ENCODE assay signal across 8 cellular contexts in the genomic region with DNA sequence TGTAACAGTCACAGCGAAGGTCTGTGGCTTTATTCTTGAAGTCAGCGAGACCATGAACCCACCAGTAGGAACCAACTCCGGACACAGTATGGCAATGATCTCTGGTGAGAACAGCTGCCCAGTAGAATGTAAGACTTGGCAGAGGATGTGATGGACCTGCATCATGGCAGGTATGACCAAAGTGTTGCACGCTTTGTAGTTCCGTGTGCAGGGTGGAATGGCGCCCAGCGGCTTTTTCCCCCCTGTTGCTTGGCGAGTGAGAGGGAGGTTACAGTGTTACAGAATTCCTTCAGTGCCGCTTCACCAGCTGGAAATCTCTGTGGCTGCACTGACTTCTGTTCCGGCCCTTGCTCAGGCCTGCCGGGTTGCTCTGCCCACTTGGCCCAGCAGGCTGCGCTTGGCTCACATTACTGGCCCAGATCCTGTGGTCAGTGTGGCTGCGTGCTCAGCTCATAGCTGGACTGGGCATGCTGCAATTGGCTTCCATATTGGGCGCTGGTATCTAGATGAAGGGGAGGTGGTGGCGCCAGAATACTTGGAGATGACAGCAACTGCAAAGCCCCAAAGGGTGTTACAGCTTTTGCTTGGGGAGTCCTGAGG.
DNase-seq lines count a peak whose midpoint lies in the region; ATAC-seq and TF ChIP-seq lines count a peak whose summit lies in the region.
"Not testable (repeated sequence)": the region's sequence is repeated elsewhere in the genome, so short reads cannot be mapped to it uniquely, and the experiment has no call there.

No MANE protein-coding gene starts in this region.

- not testable (repeated sequence) for H3K79me2 ChIP-seq in GM23338 (replicated peaks; ENCODE audit: insufficient read depth); trophoblast cell (ENCODE audit: control insufficient read depth, insufficient read depth, low read length, poor library complexity)

- not testable (repeated sequence) for H3F3A ChIP-seq in GM23338 (replicated peaks; ENCODE audit: low read depth)

- H3K18ac ChIP-seq in trophoblast cell (ENCODE audit: low read length): not testable (repeated sequence)

- H4K12ac ChIP-seq in trophoblast cell (ENCODE audit: low read depth, low read length): not testable (repeated sequence)

- H4K20me1 ChIP-seq in GM23338 (replicated peaks; ENCODE audit: insufficient read depth): not testable (repeated sequence)

- intact Hi-C loops in lower lobe of right lung (cut with DNase I); vagina (cut with DNase I): not testable (repeated sequence)

- H3K4me2 ChIP-seq in GM23338; trophoblast cell (ENCODE audit: low read length): not testable (repeated sequence)

- not testable (repeated sequence) for H3K14ac ChIP-seq in trophoblast cell (ENCODE audit: low read length)

- not testable (repeated sequence) for H4K8ac ChIP-seq in trophoblast cell (ENCODE audit: low read depth, low read length)

- H2BK12ac ChIP-seq in trophoblast cell (ENCODE audit: low read length): not testable (repeated sequence)

- not testable (repeated sequence) for H3K9me3 ChIP-seq in MG63; endodermal cell (ENCODE audit: control insufficient read depth, low read length); lower lobe of right lung; trophoblast cell (ENCODE audit: insufficient read depth, low read depth, low read length); vagina

- not testable (repeated sequence) for H3K9ac ChIP-seq in endodermal cell (ENCODE audit: extremely low read depth, low read length, poor library complexity, severe bottlenecking); trophoblast cell (ENCODE audit: low read length)

- not testable (repeated sequence) for H3K36me3 Mint-ChIP-seq in GM23338 (ENCODE audit: low read depth); endodermal cell (ENCODE audit: low read depth)

- H3K27ac Mint-ChIP-seq in GM23338, endodermal cell: not testable (repeated sequence)

- H2BK5ac ChIP-seq in trophoblast cell (ENCODE audit: low read depth, low read length, poor library complexity): not testable (repeated sequence)

- not testable (repeated sequence) for H3K23ac ChIP-seq in trophoblast cell (ENCODE audit: low read length)

- H3K27ac ChIP-seq in GM23338 (ENCODE audit: low read depth); endodermal cell (ENCODE audit: low read depth, low read length); lower lobe of right lung; trophoblast cell (ENCODE audit: low read depth, low read length); vagina: not testable (repeated sequence)

- not testable (repeated sequence) for H3K27me3 ChIP-seq in GM23338 (ENCODE audit: insufficient read depth); MG63; endodermal cell (ENCODE audit: control insufficient read depth, insufficient read depth, low read length, poor library complexity, severe bottlenecking); lower lobe of right lung (ENCODE audit: low read depth); trophoblast cell (ENCODE audit: insufficient read depth, low read length); vagina

- H3K4ac ChIP-seq in trophoblast cell (ENCODE audit: low read depth, low read length): not testable (repeated sequence)

- H3K4me3 Mint-ChIP-seq in GM23338, endodermal cell: not testable (repeated sequence)

- H2AK5ac ChIP-seq in trophoblast cell (ENCODE audit: low read length): not testable (repeated sequence)

- WGBS in endodermal cell (ENCODE audit: insufficient coverage in 1 of 2, insufficient read length in 1 of 2), 2 experiments: 100% methylated on average over 5 of the region's 15 CpGs; no CpG with 5 or more reads in 1 of the 2 experiments
- WGBS in trophoblast cell (ENCODE audit: extremely low coverage, insufficient coverage, insufficient read length): no CpG with 5 or more reads among the region's 15 CpGs

- H4K91ac ChIP-seq in trophoblast cell (ENCODE audit: low read depth, low read length): not testable (repeated sequence)

- TF ChIP-seq POLR2A in vagina (IDR thresholded peaks at IDR 0.05): not testable (repeated sequence)

- not testable (repeated sequence) for TF ChIP-seq CTCF in GM23338 (conservative IDR thresholded peaks at IDR 0.05; ENCODE audit: low read depth in 2 of 2); endodermal cell (conservative IDR thresholded peaks at IDR 0.05); lower lobe of right lung (IDR thresholded peaks at IDR 0.05); vagina (IDR thresholded peaks at IDR 0.05)

- not testable (repeated sequence) for H3K9me3 Mint-ChIP-seq in GM23338, endodermal cell

- H3K36me3 ChIP-seq in GM23338 (ENCODE audit: insufficient read depth); MG63; endodermal cell (ENCODE audit: control insufficient read depth, insufficient read depth, low read length); lower lobe of right lung; trophoblast cell (ENCODE audit: control insufficient read depth in 1 of 2, insufficient read depth in 2 of 2, low read length in 2 of 2); vagina: not testable (repeated sequence)

- H3K4me3 ChIP-seq in GM23338; MG63; endodermal cell (ENCODE audit: low read length); lower lobe of right lung; trophoblast cell (ENCODE audit: low read depth, low read length); vagina: not testable (repeated sequence)

- not testable (repeated sequence) for H2AFZ ChIP-seq in GM23338; trophoblast cell (ENCODE audit: insufficient read depth, low read length, poor library complexity)

- H3K27me3 Mint-ChIP-seq in GM23338 (ENCODE audit: insufficient read depth, low read depth, poor library complexity); endodermal cell (ENCODE audit: insufficient read depth): not testable (repeated sequence)

- H3K4me1 Mint-ChIP-seq in GM23338, endodermal cell: not testable (repeated sequence)

- H3K4me1 ChIP-seq in GM23338 (ENCODE audit: insufficient read depth); endodermal cell (ENCODE audit: control insufficient read depth, insufficient read depth, low read length); lower lobe of right lung; trophoblast cell (ENCODE audit: control insufficient read depth in 1 of 2, insufficient read depth in 2 of 2, low read length in 2 of 2); vagina: not testable (repeated sequence)

- H3K79me1 ChIP-seq in trophoblast cell (ENCODE audit: low read length): not testable (repeated sequence)

- peak; percentile 0 for DNase-seq in GM23338 (ENCODE audit: low spot score)
- DNase-seq in MG63: peak; percentile 53
- DNase-seq in activated effector memory CD4-positive, alpha-beta T cell treated with anti-CD3 and anti-CD28 coated beads, Interleukin-2, amount 50 U/mL, for 16 hours: peak; percentile 39
- DNase-seq in endodermal cell: peak; percentile 27
- DNase-seq in islet precursor cell: peak; percentile 26
- peak; percentile 4 for DNase-seq in lower lobe of right lung
- peak; percentile 6 to 63 for DNase-seq in trophoblast cell
- DNase-seq in vagina (ENCODE audit: extremely low spot score in 2 of 2): peak; percentile 18 to 52

- not testable (repeated sequence) for H2BK120ac ChIP-seq in trophoblast cell (ENCODE audit: insufficient read depth, low read length, poor library complexity)

- not testable (repeated sequence) for H3K9me2 ChIP-seq in GM23338 (ENCODE audit: insufficient read depth)

- ATAC-seq in GM23338: peak; percentile 72
- not testable (repeated sequence) for ATAC-seq in lower lobe of right lung

Comparison
In these comparisons a context has a peak if more than half of its experiments do, and no peak if none do; other contexts are left out.
1. DNase-seq: peak in every context shown above with its lines; median percentile 53 in MG63; 39 in activated effector memory CD4-positive, alpha-beta T cell treated with anti-CD3 and anti-CD28 coated beads, Interleukin-2, amount 50 U/mL, for 16 hours; 35 in vagina; 34 in trophoblast cell; 27 in endodermal cell; 26 in islet precursor cell; 4 in lower lobe of right lung; 0 in GM23338.